In the genomic region with DNA sequence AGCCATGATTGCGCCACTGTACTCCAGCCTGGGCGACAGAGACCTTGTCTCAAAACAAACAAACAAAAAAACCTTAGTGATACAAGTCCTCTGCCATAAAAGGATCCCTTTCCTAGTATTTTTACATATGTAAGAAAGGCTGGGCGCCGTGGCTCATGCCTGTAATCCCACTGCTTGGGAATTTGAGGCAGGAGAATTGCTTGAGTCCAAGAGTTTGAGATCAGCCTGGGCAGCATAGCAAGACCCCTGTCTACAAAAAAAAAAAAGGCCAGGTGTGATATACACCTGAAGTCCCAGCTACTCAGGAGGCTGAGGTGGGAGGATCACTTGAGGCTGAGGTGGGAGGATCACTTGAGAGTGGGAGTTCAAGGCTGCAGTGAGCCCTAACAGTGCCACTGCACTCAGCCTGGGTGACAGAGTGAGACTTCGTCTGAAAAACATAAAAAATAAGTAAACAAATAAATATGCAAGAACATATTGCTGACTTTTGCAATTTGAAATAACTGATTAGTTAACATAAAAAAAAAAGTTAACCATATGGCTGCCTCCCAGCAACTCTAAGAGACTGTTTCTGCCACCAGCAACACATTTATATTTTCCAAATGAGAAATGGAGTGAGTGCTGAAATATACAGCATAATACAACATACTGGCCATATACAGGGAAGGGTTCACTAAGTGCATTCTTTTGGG, we compare ENCODE assay signal across 1 cellular context.
TF ChIP-seq lines count a peak whose summit lies in the region.

No MANE protein-coding gene starts in this region.

TF ChIP-seq in GM23338, 12 proteins besides CTCF, POLR2A, EP300 and RAD21 (continued from another document):
- TF ChIP-seq, protein P1, sequence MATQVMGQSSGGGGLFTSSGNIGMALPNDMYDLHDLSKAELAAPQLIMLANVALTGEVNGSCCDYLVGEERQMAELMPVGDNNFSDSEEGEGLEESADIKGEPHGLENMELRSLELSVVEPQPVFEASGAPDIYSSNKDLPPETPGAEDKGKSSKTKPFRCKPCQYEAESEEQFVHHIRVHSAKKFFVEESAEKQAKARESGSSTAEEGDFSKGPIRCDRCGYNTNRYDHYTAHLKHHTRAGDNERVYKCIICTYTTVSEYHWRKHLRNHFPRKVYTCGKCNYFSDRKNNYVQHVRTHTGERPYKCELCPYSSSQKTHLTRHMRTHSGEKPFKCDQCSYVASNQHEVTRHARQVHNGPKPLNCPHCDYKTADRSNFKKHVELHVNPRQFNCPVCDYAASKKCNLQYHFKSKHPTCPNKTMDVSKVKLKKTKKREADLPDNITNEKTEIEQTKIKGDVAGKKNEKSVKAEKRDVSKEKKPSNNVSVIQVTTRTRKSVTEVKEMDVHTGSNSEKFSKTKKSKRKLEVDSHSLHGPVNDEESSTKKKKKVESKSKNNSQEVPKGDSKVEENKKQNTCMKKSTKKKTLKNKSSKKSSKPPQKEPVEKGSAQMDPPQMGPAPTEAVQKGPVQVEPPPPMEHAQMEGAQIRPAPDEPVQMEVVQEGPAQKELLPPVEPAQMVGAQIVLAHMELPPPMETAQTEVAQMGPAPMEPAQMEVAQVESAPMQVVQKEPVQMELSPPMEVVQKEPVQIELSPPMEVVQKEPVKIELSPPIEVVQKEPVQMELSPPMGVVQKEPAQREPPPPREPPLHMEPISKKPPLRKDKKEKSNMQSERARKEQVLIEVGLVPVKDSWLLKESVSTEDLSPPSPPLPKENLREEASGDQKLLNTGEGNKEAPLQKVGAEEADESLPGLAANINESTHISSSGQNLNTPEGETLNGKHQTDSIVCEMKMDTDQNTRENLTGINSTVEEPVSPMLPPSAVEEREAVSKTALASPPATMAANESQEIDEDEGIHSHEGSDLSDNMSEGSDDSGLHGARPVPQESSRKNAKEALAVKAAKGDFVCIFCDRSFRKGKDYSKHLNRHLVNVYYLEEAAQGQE (IDR thresholded peaks at IDR 0.05; ENCODE audit: unreplicated experiment) = no peak
